In genomic region chr10:34178196-34178595, GRCh38 we compare ENCODE assay signal across 1 cellular context.
A peak's percentile ranks its signal among the peaks of the same experiment; 100 is the strongest.
TF ChIP-seq lines count a peak whose summit lies in the region.

No MANE protein-coding gene starts in this region.

TF ChIP-seq in H1, 55 proteins besides CTCF, POLR2A, EP300 and RAD21:
- TF ChIP-seq TEAD4 (IDR thresholded peaks at IDR 0.05; ENCODE audit: low read depth, low read length) = peak; percentile 24; the same call in 1 of the 2 replicates
- TF ChIP-seq CEBPB (IDR thresholded peaks at IDR 0.05; ENCODE audit: low read depth, low read length) = no peak
- no peak for TF ChIP-seq EZH2 (IDR thresholded peaks at IDR 0.05; ENCODE audit: low read depth, low read length, severe bottlenecking)
- no peak for TF ChIP-seq RNF2 (IDR thresholded peaks at IDR 0.05; ENCODE audit: borderline replicate concordance, low read depth, low read length, missing control alignments, poor library complexity, severe bottlenecking)
- TF ChIP-seq HDAC2 (IDR thresholded peaks at IDR 0.05; ENCODE audit: borderline replicate concordance in 1 of 2, low read depth in 2 of 2, low read length in 2 of 2) = no peak
TF ChIP-seq in H1: peak in this region for 1.
